In genomic region chr4:140861359-140862181, GRCh38 we compare ENCODE assay signal across 9 cellular contexts.
DNase-seq lines count a peak whose midpoint lies in the region; ATAC-seq and TF ChIP-seq lines count a peak whose summit lies in the region.
"Had no signal": no experiment of that assay in that cellular context is flagged by ENCODE, and none has a peak within 500 bp of the region (broad histone marks: within the 10 kb centered on the region; RNA-seq: fewer than 3 reads in every experiment).

No MANE protein-coding gene starts in this region.

- H3K27ac Mint-ChIP-seq in activated CD4-positive, alpha-beta T cell treated with anti-CD3 and anti-CD28 coated beads, Interleukin-2, amount 10 ng/mL, durations not matched to agents 24 days and 14 days, result no peak overlapping the region

- intact Hi-C loops in activated CD4-positive, alpha-beta T cell treated with anti-CD3 and anti-CD28 coated beads, Interleukin-2, amount 10 ng/mL, durations not matched to agents 24 days and 14 days (cut with micrococcal nuclease), result loop anchor here (1.0 kb wide), 2 partner anchors 23 to 272 kb away; partner anchors contain the start of gene RNF150

- TF ChIP-seq CTCF in AG04449 (IDR thresholded peaks at IDR 0.05; ENCODE audit: insufficient read depth, low read length, missing control alignments) (peak; percentile 48), GM12872 (IDR thresholded peaks at IDR 0.05; ENCODE audit: insufficient read depth, low read depth, low read length) (peak; percentile 69), tibial nerve (IDR thresholded peaks at IDR 0.05) (peak; percentile 65 to 88 (median 77))

- no peaks in the 10 kb centered on the region for H3K36me3 ChIP-seq in muscle layer of colon (ENCODE audit: insufficient read depth, low read length)
- no peaks in the 10 kb centered on the region for H3K36me3 ChIP-seq in tibial nerve

- POLR2A ChIA-PET in AG04449 (lab: Yijun Ruan, JAX), result no interaction called here

- no peak overlapping the region for H3K4me3 Mint-ChIP-seq in activated CD4-positive, alpha-beta T cell treated with anti-CD3 and anti-CD28 coated beads, Interleukin-2, amount 10 ng/mL, durations not matched to agents 24 days and 14 days

- ATAC-seq in HG03108 (IDR thresholded peaks at IDR 0.05; ENCODE audit: unreplicated experiment), result peak; percentile 81
- ATAC-seq in esophagus mucosa, result peak; percentile 51

- H3K9me3 ChIP-seq in muscle layer of colon (ENCODE audit: low read length) (no peaks in the 10 kb centered on the region), tibial nerve (no peaks in the 10 kb centered on the region)

- H3K4me1 ChIP-seq in muscle layer of colon (ENCODE audit: insufficient read depth, low read length) (peaks cover 32% of the 10 kb centered on the region), tibial nerve (peaks cover 0 to 2% (median 0%) of the 10 kb centered on the region in 4 donors)

- 31 to 40% methylated on average over 7 of the region's 7 CpGs for WGBS in tibial nerve, 2 donors

- no peaks in the 10 kb centered on the region for H3K36me3 Mint-ChIP-seq in activated CD4-positive, alpha-beta T cell treated with anti-CD3 and anti-CD28 coated beads, Interleukin-2, amount 10 ng/mL, durations not matched to agents 24 days and 14 days (ENCODE audit: low read depth)

- TF ChIP-seq EP300 in tibial nerve (IDR thresholded peaks at IDR 0.05), result peak in 1 of 2 donors; percentile 41

- H3K27me3 ChIP-seq in muscle layer of colon (ENCODE audit: control insufficient read depth in 1 of 2, insufficient read depth in 2 of 2, low read length in 2 of 2) (no peaks in the 10 kb centered on the region), tibial nerve (no peaks in the 10 kb centered on the region)

- no peak for TF ChIP-seq POLR2A in tibial nerve (IDR thresholded peaks at IDR 0.05)

- no peak overlapping the region for H3K4me3 ChIP-seq in AG04449 (ENCODE audit: low read depth, low read length)
- no peak overlapping the region for H3K4me3 ChIP-seq in muscle layer of colon (ENCODE audit: low read depth in 1 of 2, low read length in 2 of 2)
- no peak overlapping the region for H3K4me3 ChIP-seq in tibial nerve
- H3K4me3 ChIP-seq: skin epidermis had no signal

- peaks cover 7% of the 10 kb centered on the region for H3K4me1 Mint-ChIP-seq in activated CD4-positive, alpha-beta T cell treated with anti-CD3 and anti-CD28 coated beads, Interleukin-2, amount 10 ng/mL, durations not matched to agents 24 days and 14 days

- no peak overlapping the region for H3K9ac ChIP-seq in muscle layer of colon (ENCODE audit: low read length)

- H3K27me3 Mint-ChIP-seq in activated CD4-positive, alpha-beta T cell treated with anti-CD3 and anti-CD28 coated beads, Interleukin-2, amount 10 ng/mL, durations not matched to agents 24 days and 14 days, result peaks cover 12% of the 10 kb centered on the region

- peak; percentile 67 for DNase-seq in AG04449 (ENCODE audit: low read depth, low spot score)
- peak; percentile 79 for DNase-seq in NCI-H2227 (lab: John Stamatoyannopoulos, UW; ENCODE audit: unreplicated experiment)
- DNase-seq in activated CD4-positive, alpha-beta T cell treated with anti-CD3 and anti-CD28 coated beads, Interleukin-2, amount 10 ng/mL, durations not matched to agents 24 days and 14 days, result peak; percentile 86
- peak; percentile 60 to 95 for DNase-seq in tibial nerve (ENCODE audit: low spot score in 2 of 2)

- CTCF ChIA-PET in AG04449 (lab: Yijun Ruan, JAX), result interaction anchor here (0.6 to 11.2 kb wide), 27 partner anchors 8 to 296 kb away, joined by 3 to 276 read pairs (median 4); partner anchors contain the start of gene RNF150

- H3K9me3 Mint-ChIP-seq in activated CD4-positive, alpha-beta T cell treated with anti-CD3 and anti-CD28 coated beads, Interleukin-2, amount 10 ng/mL, durations not matched to agents 24 days and 14 days, result no peaks in the 10 kb centered on the region

- H3K27ac ChIP-seq in muscle layer of colon (ENCODE audit: low read depth, low read length) (peak overlapping the region; percentile 6), tibial nerve (no peak overlapping the region)
- H3K27ac ChIP-seq: skin epidermis had no signal
